In genomic region chr3:144636833-144637232, GRCh38 we compare ENCODE assay signal across 12 cellular contexts.
DNase-seq lines count a peak whose midpoint lies in the region.
"Had no signal": no experiment of that assay in that cellular context is flagged by ENCODE, and none has a peak within 500 bp of the region (broad histone marks: within the 10 kb centered on the region; RNA-seq: fewer than 3 reads in every experiment).

No MANE protein-coding gene starts in this region.

- H3K9ac ChIP-seq in GM23248 = no peak overlapping the region

- no peaks in the 10 kb centered on the region for H3K36me3 ChIP-seq in GM23248 (ENCODE audit: low read depth)

- no peaks in the 10 kb centered on the region for H4K20me1 ChIP-seq in GM23248 (ENCODE audit: insufficient read depth)

- no peak overlapping the region for H3K4me3 ChIP-seq in GM23248
- H3K4me3 ChIP-seq: psoas muscle had no signal

- H3K4me1 ChIP-seq in GM23248 (ENCODE audit: insufficient read depth) = no peaks in the 10 kb centered on the region
- H3K4me1 ChIP-seq: psoas muscle had no signal

- H3K9me3 ChIP-seq in GM23248 (ENCODE audit: low read depth) = no peaks in the 10 kb centered on the region
- H3K9me3 ChIP-seq: psoas muscle had no signal

- WGBS in GM23248 (ENCODE audit: low coverage in 1 of 2, low lambda C conversion rate in 2 of 2, missing lambda C conversion rate in 2 of 2), 2 experiments = 46 to 50% methylated on average over 2 of the region's 2 CpGs

- no peaks in the 10 kb centered on the region for H3K27me3 ChIP-seq in GM23248 (replicated peaks; ENCODE audit: insufficient read depth)

- H2AFZ ChIP-seq in GM23248 = no peak overlapping the region

- H3F3A ChIP-seq in GM23248 (ENCODE audit: insufficient read depth) = no peaks in the 10 kb centered on the region

- in situ Hi-C loops in ACHN (cut with HindIII; ENCODE audit: low pct_ligation_motif_present, low pct_unique_long_range_greater_than_20kb, low sequenced_read_pairs) (no loop called here), GM23248 (cut with MboI) (no loop called here)

- 0 out of 2 replicates have a peak, but pooled peaks cover 4% of the 10 kb centered on the region for H3K9me2 ChIP-seq in GM23248 (ENCODE audit: insufficient read depth)

- DNase-seq in ACHN (peak; percentile 25), GM23248 (peak; percentile 11), SW480 (ENCODE audit: low spot score) (peak; percentile 7), iPS-NIHi7 (ENCODE audit: extremely low spot score) (peak; percentile 54), activated T-cell treated with anti-CD3 and anti-CD28 coated beads for 4 hours (no peak), kidney glomerular epithelial cell (lab: John Stamatoyannopoulos, UW) (no peak), NCI-H2029 treated with DMSO at 0.1 percent for 48 hours (lab: John Stamatoyannopoulos, UW) (no peak)
- DNase-seq in activated CD4-positive, CD25-positive, alpha-beta regulatory T cell treated with anti-CD3 and anti-CD28 coated beads, Interleukin-2, amount 50 U/mL, for 72 hours = no peak
- DNase-seq: activated effector memory CD4-positive, alpha-beta T cell treated with anti-CD3 and anti-CD28 coated beads, Interleukin-2, amount 50 U/mL, for 16 hours; NCI-H2081; psoas muscle; stimulated activated naive CD8-positive, alpha-beta T cell treated with anti-CD3 and anti-CD28 coated beads, Interleukin-15, Interleukin-2, amounts not matched to agents 100 U/mL and 50 U/mL, for 24 hours had no signal

- H3K4me2 ChIP-seq in GM23248 (ENCODE audit: unreplicated experiment) = no peak overlapping the region

- H3K79me2 ChIP-seq in GM23248 (ENCODE audit: insufficient read depth) = no peaks in the 10 kb centered on the region

- no peak overlapping the region for H3K27ac ChIP-seq in GM23248
- H3K27ac ChIP-seq: psoas muscle had no signal

Comparison
In these comparisons a context has a peak if more than half of its experiments do, and no peak if none do; other contexts are left out.
1. DNase-seq: peak in ACHN (single experiment), GM23248 (single experiment), SW480 (single experiment) and iPS-NIHi7 (single experiment); none in activated T-cell treated with anti-CD3 and anti-CD28 coated beads for 4 hours (single experiment), kidney glomerular epithelial cell (single experiment), activated CD4-positive, CD25-positive, alpha-beta regulatory T cell treated with anti-CD3 and anti-CD28 coated beads, Interleukin-2, amount 50 U/mL, for 72 hours (single experiment) and NCI-H2029 treated with DMSO at 0.1 percent for 48 hours (single experiment).